25 cellular contexts compared by ENCODE assay signal in genomic region chr5:173704615-173705511, GRCh38.
"Had no signal": no experiment of that assay in that cellular context is flagged by ENCODE, and none has a peak within 500 bp of the region (broad histone marks: within the 10 kb centered on the region; RNA-seq: fewer than 3 reads in every experiment).

No MANE protein-coding gene starts in this region.

- H3K9me3 ChIP-seq: breast epithelium, colonic mucosa, left ventricle myocardium inferior, spleen, thoracic aorta had no signal

- H3K4me2 ChIP-seq: hepatocyte had no signal

- ATAC-seq: activated CD4-positive, alpha-beta T cell treated with anti-CD3 and anti-CD28 coated beads for 36 hours; activated T-cell treated with anti-CD3 and anti-CD28 coated beads, Interleukin-2, amount 50 U/mL, for 4 hours; effector memory CD8-positive, alpha-beta T cell; esophagus mucosa had no signal

- H3K27ac Mint-ChIP-seq: activated CD4-positive, alpha-beta T cell treated with anti-CD3 and anti-CD28 coated beads for 36 hours; activated naive CD8-positive, alpha-beta T cell; activated T-helper 2 cell treated with anti-CD3 and anti-CD28 coated beads, Interferon-gamma antibody, Interleukin-2, Interleukin-4, amounts not matched to agents 10 μg/mL and 5 μg/mL and 100 μg/mL, durations not matched to agents 14 hours and 24 hours and 36 hours; effector memory CD8-positive, alpha-beta T cell; immature natural killer cell; memory B cell; T-helper 2 cell treated with Interferon-gamma antibody and Interleukin-4, amounts not matched to agents 5 μg/mL and 100 μg/mL, for 36 hours; type B pancreatic cell had no signal

- H3K4me3 ChIP-seq: breast epithelium, colonic mucosa, dorsolateral prefrontal cortex, hepatocyte, left ventricle myocardium inferior, spleen, thoracic aorta had no signal

- H3K36me3 Mint-ChIP-seq: activated naive CD8-positive, alpha-beta T cell; immature natural killer cell; memory B cell; type B pancreatic cell had no signal

- H3K9me3 Mint-ChIP-seq: activated T-cell treated with anti-CD3 and anti-CD28 coated beads, Interleukin-2, amount 50 U/mL, for 4 hours; activated T-helper 2 cell treated with anti-CD3 and anti-CD28 coated beads, Interferon-gamma antibody, Interleukin-2, Interleukin-4, amounts not matched to agents 10 μg/mL and 5 μg/mL and 100 μg/mL, durations not matched to agents 14 hours and 24 hours and 36 hours; effector memory CD8-positive, alpha-beta T cell; immature natural killer cell; memory B cell; nephron; T-helper 2 cell treated with Interferon-gamma antibody and Interleukin-4, amounts not matched to agents 5 μg/mL and 100 μg/mL, for 36 hours; type B pancreatic cell had no signal

- H2AFZ ChIP-seq: hepatocyte had no signal

- H3K4me1 Mint-ChIP-seq: activated CD4-positive, alpha-beta T cell treated with anti-CD3 and anti-CD28 coated beads for 36 hours; immature natural killer cell had no signal

- H3K27me3 ChIP-seq: breast epithelium, colonic mucosa, dorsolateral prefrontal cortex, hepatocyte, spleen had no signal

- H3K27me3 Mint-ChIP-seq: activated CD4-positive, alpha-beta T cell treated with anti-CD3 and anti-CD28 coated beads for 36 hours; activated naive CD8-positive, alpha-beta T cell; memory B cell; type B pancreatic cell had no signal

- H3K79me2 ChIP-seq: hepatocyte had no signal

- H3K4me1 ChIP-seq: breast epithelium, colonic mucosa had no signal

- H3K4me3 Mint-ChIP-seq: activated CD4-positive, alpha-beta T cell treated with anti-CD3 and anti-CD28 coated beads for 36 hours; activated naive CD8-positive, alpha-beta T cell; activated T-cell treated with anti-CD3 and anti-CD28 coated beads, Interleukin-2, amount 50 U/mL, for 4 hours; effector memory CD8-positive, alpha-beta T cell; immature natural killer cell; memory B cell; nephron; T-helper 2 cell treated with Interferon-gamma antibody and Interleukin-4, amounts not matched to agents 5 μg/mL and 100 μg/mL, for 36 hours; type B pancreatic cell had no signal

- DNase-seq: activated CD4-positive, alpha-beta T cell treated with anti-CD3 and anti-CD28 coated beads for 36 hours; activated CD4-positive, alpha-beta T cell treated with anti-CD3 and anti-CD28 coated beads, Interleukin-2, amount 50 U/mL, for 4 hours; activated CD8-positive, alpha-beta memory T cell treated with anti-CD3 and anti-CD28 coated beads for 24 hours; activated CD8-positive, alpha-beta memory T cell treated with anti-CD3 and anti-CD28 coated beads, Interleukin-2, amount 50 U/mL, for 4 hours; activated naive CD4-positive, alpha-beta T cell; activated T-cell treated with anti-CD3 and anti-CD28 coated beads, Interleukin-2, amount 50 U/mL, for 4 hours; colonic mucosa; dorsolateral prefrontal cortex; effector memory CD8-positive, alpha-beta T cell; foreskin melanocyte; immature natural killer cell; left ventricle myocardium inferior; spleen; stimulated activated CD4-positive, alpha-beta T cell treated with anti-CD3 and anti-CD28 coated beads, Interleukin-4, amount 100 ng/mL, for 1 hour; stimulated activated naive CD4-positive, alpha-beta T cell had no signal

- H3K27ac ChIP-seq: breast epithelium, colonic mucosa, hepatocyte, left ventricle myocardium inferior, spleen, thoracic aorta had no signal

- H3K36me3 ChIP-seq: breast epithelium, colonic mucosa, left ventricle myocardium inferior, spleen, thoracic aorta had no signal
